In genomic region chr7:35784332-35784731, GRCh38 we compare ENCODE assay signal across 27 cellular contexts.
"Had no signal": no experiment of that assay in that cellular context is flagged by ENCODE, and none has a peak within 500 bp of the region (broad histone marks: within the 10 kb centered on the region; RNA-seq: fewer than 3 reads in every experiment).

No MANE protein-coding gene starts in this region.

- DNase-seq: activated CD4-positive, alpha-beta memory T cell treated with anti-CD3 and anti-CD28 coated beads for 36 hours; activated CD4-positive, alpha-beta T cell treated with anti-CD3 and anti-CD28 coated beads for 36 hours; activated CD4-positive, alpha-beta T cell treated with anti-CD3 and anti-CD28 coated beads, Interleukin-2, amount 10 ng/mL, durations not matched to agents 24 days and 14 days; activated CD4-positive, CD25-positive, alpha-beta regulatory T cell; activated CD4-positive, CD25-positive, alpha-beta regulatory T cell treated with anti-CD3 and anti-CD28 coated beads, Interleukin-2, amount 50 U/mL, for 72 hours; activated CD8-positive, alpha-beta memory T cell treated with anti-CD3 and anti-CD28 coated beads, Interleukin-2, amount 10 ng/mL, durations not matched to agents 7 days and 5 days; activated CD8-positive, alpha-beta memory T cell treated with anti-CD3 and anti-CD28 coated beads, Interleukin-2, amount 50 U/mL, for 4 hours; activated CD8-positive, alpha-beta T cell treated with anti-CD3 and anti-CD28 coated beads, Interleukin-2, amount 10 ng/mL, durations not matched to agents 7 days and 5 days; activated effector memory CD4-positive, alpha-beta T cell treated with anti-CD3 and anti-CD28 coated beads, Interleukin-2, amount 50 U/mL, for 16 hours; activated naive CD4-positive, alpha-beta T cell treated with anti-CD3 and anti-CD28 coated beads for 36 hours; activated naive CD8-positive, alpha-beta T cell treated with anti-CD3 and anti-CD28 coated beads for 36 hours; activated naive CD8-positive, alpha-beta T cell treated with anti-CD3 and anti-CD28 coated beads, Interleukin-2, amount 50 U/mL, for 24 hours; activated T-cell treated with anti-CD3 and anti-CD28 coated beads, Interleukin-2, amount 50 U/mL, for 1 hour; activated T-cell treated with anti-CD3 and anti-CD28 coated beads, Interleukin-2, amount 50 U/mL, for 48 hours; adrenal gland; amygdala; cortex of kidney; dermis blood vessel endothelial cell; effector CD8-positive, alpha-beta T cell; esophagus squamous epithelium; foreskin melanocyte; T-helper 2 cell had no signal

- H3K27me3 ChIP-seq: adrenal gland, ascending aorta, breast epithelium, cardiac muscle cell, esophagus squamous epithelium, gastroesophageal sphincter had no signal

- H3K27ac ChIP-seq: adrenal gland, ascending aorta, breast epithelium, cardiac muscle cell, epithelial cell of prostate, esophagus squamous epithelium, gastroesophageal sphincter had no signal

- H3K4me3 ChIP-seq: adrenal gland, ascending aorta, breast epithelium, cardiac muscle cell, esophagus squamous epithelium, gastroesophageal sphincter had no signal
